20 cellular contexts compared by ENCODE assay signal in genomic region chr5:45862763-45863162, GRCh38.
A peak's percentile ranks its signal among the peaks of the same experiment; 100 is the strongest.
DNase-seq lines count a peak whose midpoint lies in the region; ATAC-seq lines count a peak whose summit lies in the region.
"Had no signal": no experiment of that assay in that cellular context is flagged by ENCODE, and none has a peak within 500 bp of the region (broad histone marks: within the 10 kb centered on the region; RNA-seq: fewer than 3 reads in every experiment).

No MANE protein-coding gene starts in this region.

- H3K36me3 ChIP-seq in mesendoderm (ENCODE audit: control insufficient read depth, insufficient read depth, low read length) = no peaks in the 10 kb centered on the region
- H3K36me3 ChIP-seq: SJCRH30 had no signal

- CTCF ChIA-PET in activated CD4-positive, alpha-beta T cell treated with anti-CD3 and anti-CD28 coated beads for 36 hours (lab: Charles Lee) = no interaction called here

- H3K23ac ChIP-seq in mesendoderm (ENCODE audit: low read length) = no peak overlapping the region

- peaks cover 19% of the 10 kb centered on the region for H3K9me3 Mint-ChIP-seq in activated CD4-positive, alpha-beta T cell treated with anti-CD3 and anti-CD28 coated beads for 36 hours (ENCODE audit: low read depth)

- H3K27ac Mint-ChIP-seq in activated CD4-positive, alpha-beta T cell treated with anti-CD3 and anti-CD28 coated beads for 36 hours = no peak overlapping the region
- H3K27ac Mint-ChIP-seq: CD14-positive monocyte had no signal

- H3K18ac ChIP-seq in mesendoderm (ENCODE audit: low read length) = no peak overlapping the region

- H3K27ac ChIP-seq in mesendoderm (ENCODE audit: low read depth, low read length) = no peak overlapping the region
- H3K27ac ChIP-seq: HL-60, SJCRH30 had no signal

- no peak overlapping the region for H3K4me3 Mint-ChIP-seq in activated CD4-positive, alpha-beta T cell treated with anti-CD3 and anti-CD28 coated beads for 36 hours
- H3K4me3 Mint-ChIP-seq: CD14-positive monocyte had no signal

- H3K36me3 Mint-ChIP-seq in activated CD4-positive, alpha-beta T cell treated with anti-CD3 and anti-CD28 coated beads for 36 hours (ENCODE audit: low read depth) = no peaks in the 10 kb centered on the region
- H3K36me3 Mint-ChIP-seq: CD14-positive monocyte had no signal

- no peak overlapping the region for H3K4ac ChIP-seq in mesendoderm (ENCODE audit: low read depth, low read length)

- H3K9ac ChIP-seq in mesendoderm (ENCODE audit: low read length) = no peak overlapping the region

- no peak overlapping the region for H2AK5ac ChIP-seq in mesendoderm (ENCODE audit: low read length)

- H2BK120ac ChIP-seq in mesendoderm (ENCODE audit: low read depth, low read length) = no peak overlapping the region

- H3K56ac ChIP-seq in mesendoderm (ENCODE audit: low read length) = no peak overlapping the region

- H3K27me3 ChIP-seq in mesendoderm (ENCODE audit: insufficient read depth, low read length, poor library complexity) = no peaks in the 10 kb centered on the region
- H3K27me3 ChIP-seq: SJCRH30 had no signal

- H2BK5ac ChIP-seq in mesendoderm (ENCODE audit: low read length) = no peak overlapping the region

- intact Hi-C loops in activated CD4-positive, alpha-beta T cell treated with anti-CD3 and anti-CD28 coated beads for 36 hours (cut with DNase I, micrococcal nuclease) = no loop called here

- H3K4me1 ChIP-seq in mesendoderm (ENCODE audit: control insufficient read depth, low read depth, low read length) = no peaks in the 10 kb centered on the region
- H3K4me1 ChIP-seq: SJCRH30 had no signal

- H4K8ac ChIP-seq in mesendoderm (ENCODE audit: low read depth, low read length) = no peak overlapping the region

- no peak overlapping the region for H2BK15ac ChIP-seq in mesendoderm (replicated peaks; ENCODE audit: low read depth)

- no peak for ATAC-seq in activated CD4-positive, alpha-beta T cell treated with anti-CD3 and anti-CD28 coated beads for 36 hours

- no peak overlapping the region for H3K4me2 ChIP-seq in mesendoderm (ENCODE audit: low read length)

- DNase-seq in DMS53 (lab: John Stamatoyannopoulos, UW) (peak; percentile 3), DMS53 treated with DMSO at 0.1 percent for 48 hours (lab: John Stamatoyannopoulos, UW; ENCODE audit: unreplicated experiment) (no peak), HT-29 (ENCODE audit: low spot score) (peak; percentile 6), SK-MEL-5 (ENCODE audit: low read depth, low spot score) (peak; percentile 37), mesendoderm (peak; percentile 1), NCI-H187 treated with DMSO at 0.1 percent for 48 hours (lab: John Stamatoyannopoulos, UW) (no peak), NCI-H526 treated with DMSO at 0.1 percent for 48 hours (lab: John Stamatoyannopoulos, UW) (no peak)
- DNase-seq in activated CD4-positive, alpha-beta T cell treated with anti-CD3 and anti-CD28 coated beads for 36 hours = no peak
- DNase-seq: AML-193, HCEC 1CT, KBM-7, NCI-H1092 treated with DMSO at 0.1 percent for 48 hours, NCI-H2081 treated with DMSO at 0.1 percent for 48 hours, NCI-H2171 treated with DMSO at 0.1 percent for 48 hours, NCI-H446 treated with DMSO at 0.1 percent for 48 hours, NCI-H69, SJCRH30, T-helper 9 cell had no signal

- no peak overlapping the region for H4K5ac ChIP-seq in mesendoderm (ENCODE audit: low read length)

- POLR2A ChIA-PET in activated CD4-positive, alpha-beta T cell treated with anti-CD3 and anti-CD28 coated beads for 36 hours (lab: Charles Lee) = no interaction called here

- in situ Hi-C loops in SK-MEL-5 (cut with HindIII; ENCODE audit: low pct_unique_long_range_greater_than_20kb, low sequenced_read_pairs) = no loop called here

- H3K79me1 ChIP-seq in mesendoderm (ENCODE audit: low read length) = no peaks in the 10 kb centered on the region

- H3K27me3 Mint-ChIP-seq in activated CD4-positive, alpha-beta T cell treated with anti-CD3 and anti-CD28 coated beads for 36 hours = no peaks in the 10 kb centered on the region

- WGBS in mesendoderm (ENCODE audit: extremely low coverage, insufficient coverage, low lambda C conversion rate) = no CpG with 5 or more reads among the region's 2 CpGs

- H3K79me2 ChIP-seq in mesendoderm (ENCODE audit: control insufficient read depth, insufficient read depth, low read length) = no peaks in the 10 kb centered on the region

- no peaks in the 10 kb centered on the region for H3K4me1 Mint-ChIP-seq in activated CD4-positive, alpha-beta T cell treated with anti-CD3 and anti-CD28 coated beads for 36 hours
- H3K4me1 Mint-ChIP-seq: CD14-positive monocyte had no signal

- H3K4me3 ChIP-seq in mesendoderm (ENCODE audit: low read length) = no peak overlapping the region
- H3K4me3 ChIP-seq: SJCRH30 had no signal

Comparison
In these comparisons a context has a peak if more than half of its experiments do, and no peak if none do; other contexts are left out.
1. DNase-seq: peak in DMS53 (single experiment), HT-29 (single experiment), SK-MEL-5 (single experiment) and mesendoderm (single experiment); none in DMS53 treated with DMSO at 0.1 percent for 48 hours (single experiment), activated CD4-positive, alpha-beta T cell treated with anti-CD3 and anti-CD28 coated beads for 36 hours (single experiment), NCI-H187 treated with DMSO at 0.1 percent for 48 hours (single experiment) and NCI-H526 treated with DMSO at 0.1 percent for 48 hours (single experiment).